1 cellular context compared by ENCODE assay signal in the genomic region with DNA sequence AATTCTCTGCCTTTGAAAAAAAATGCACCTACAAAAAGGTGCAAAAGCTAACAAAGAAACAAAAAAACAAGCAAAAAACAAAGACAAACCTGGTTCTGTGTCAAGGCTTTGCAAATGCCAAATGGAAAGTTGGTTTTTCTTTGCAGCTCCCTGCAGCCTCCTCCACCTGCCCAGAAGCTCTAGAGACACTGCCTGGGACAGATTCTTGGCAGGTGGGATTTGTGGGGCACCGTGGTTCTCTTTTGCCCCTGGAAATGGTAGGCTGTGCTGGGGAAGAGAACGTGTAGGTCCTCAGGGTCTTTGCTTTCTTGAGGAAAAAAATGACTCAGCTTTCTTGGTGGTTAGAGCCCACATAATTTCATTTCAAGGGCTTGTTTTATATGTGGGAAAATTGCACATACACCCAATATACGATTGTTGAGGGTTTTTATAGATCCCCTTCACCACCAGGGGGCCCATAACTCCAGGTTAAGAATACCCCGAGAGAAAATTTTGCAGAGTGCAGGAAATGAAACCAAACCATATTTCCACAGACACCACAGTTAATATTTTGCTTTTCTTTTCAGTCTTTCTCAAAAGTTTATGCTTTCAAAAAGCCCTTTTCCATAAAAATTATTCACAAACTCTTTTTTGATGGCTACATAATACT.
TF ChIP-seq lines count a peak whose summit lies in the region.

No MANE protein-coding gene starts in this region.

TF ChIP-seq in WTC11, 78 proteins besides CTCF, POLR2A, EP300 and RAD21 (continued from another document):
- TF ChIP-seq, protein P1, sequence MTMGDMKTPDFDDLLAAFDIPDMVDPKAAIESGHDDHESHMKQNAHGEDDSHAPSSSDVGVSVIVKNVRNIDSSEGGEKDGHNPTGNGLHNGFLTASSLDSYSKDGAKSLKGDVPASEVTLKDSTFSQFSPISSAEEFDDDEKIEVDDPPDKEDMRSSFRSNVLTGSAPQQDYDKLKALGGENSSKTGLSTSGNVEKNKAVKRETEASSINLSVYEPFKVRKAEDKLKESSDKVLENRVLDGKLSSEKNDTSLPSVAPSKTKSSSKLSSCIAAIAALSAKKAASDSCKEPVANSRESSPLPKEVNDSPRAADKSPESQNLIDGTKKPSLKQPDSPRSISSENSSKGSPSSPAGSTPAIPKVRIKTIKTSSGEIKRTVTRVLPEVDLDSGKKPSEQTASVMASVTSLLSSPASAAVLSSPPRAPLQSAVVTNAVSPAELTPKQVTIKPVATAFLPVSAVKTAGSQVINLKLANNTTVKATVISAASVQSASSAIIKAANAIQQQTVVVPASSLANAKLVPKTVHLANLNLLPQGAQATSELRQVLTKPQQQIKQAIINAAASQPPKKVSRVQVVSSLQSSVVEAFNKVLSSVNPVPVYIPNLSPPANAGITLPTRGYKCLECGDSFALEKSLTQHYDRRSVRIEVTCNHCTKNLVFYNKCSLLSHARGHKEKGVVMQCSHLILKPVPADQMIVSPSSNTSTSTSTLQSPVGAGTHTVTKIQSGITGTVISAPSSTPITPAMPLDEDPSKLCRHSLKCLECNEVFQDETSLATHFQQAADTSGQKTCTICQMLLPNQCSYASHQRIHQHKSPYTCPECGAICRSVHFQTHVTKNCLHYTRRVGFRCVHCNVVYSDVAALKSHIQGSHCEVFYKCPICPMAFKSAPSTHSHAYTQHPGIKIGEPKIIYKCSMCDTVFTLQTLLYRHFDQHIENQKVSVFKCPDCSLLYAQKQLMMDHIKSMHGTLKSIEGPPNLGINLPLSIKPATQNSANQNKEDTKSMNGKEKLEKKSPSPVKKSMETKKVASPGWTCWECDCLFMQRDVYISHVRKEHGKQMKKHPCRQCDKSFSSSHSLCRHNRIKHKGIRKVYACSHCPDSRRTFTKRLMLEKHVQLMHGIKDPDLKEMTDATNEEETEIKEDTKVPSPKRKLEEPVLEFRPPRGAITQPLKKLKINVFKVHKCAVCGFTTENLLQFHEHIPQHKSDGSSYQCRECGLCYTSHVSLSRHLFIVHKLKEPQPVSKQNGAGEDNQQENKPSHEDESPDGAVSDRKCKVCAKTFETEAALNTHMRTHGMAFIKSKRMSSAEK (CRISPR knock-in tag; IDR thresholded peaks at IDR 0.05; ENCODE audit: borderline replicate concordance) = no peak
- TF ChIP-seq ZNF138 (CRISPR knock-in tag; conservative IDR thresholded peaks at IDR 0.05) = no peak
- TF ChIP-seq, protein P2, sequence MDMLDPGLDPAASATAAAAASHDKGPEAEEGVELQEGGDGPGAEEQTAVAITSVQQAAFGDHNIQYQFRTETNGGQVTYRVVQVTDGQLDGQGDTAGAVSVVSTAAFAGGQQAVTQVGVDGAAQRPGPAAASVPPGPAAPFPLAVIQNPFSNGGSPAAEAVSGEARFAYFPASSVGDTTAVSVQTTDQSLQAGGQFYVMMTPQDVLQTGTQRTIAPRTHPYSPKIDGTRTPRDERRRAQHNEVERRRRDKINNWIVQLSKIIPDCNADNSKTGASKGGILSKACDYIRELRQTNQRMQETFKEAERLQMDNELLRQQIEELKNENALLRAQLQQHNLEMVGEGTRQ (CRISPR knock-in tag; IDR thresholded peaks at IDR 0.05) = no peak
- TF ChIP-seq ZNF232 (CRISPR knock-in tag; IDR thresholded peaks at IDR 0.05) = no peak
- no peak for TF ChIP-seq MYBL2 (CRISPR knock-in tag; IDR thresholded peaks at IDR 0.05)
- TF ChIP-seq, protein P3, sequence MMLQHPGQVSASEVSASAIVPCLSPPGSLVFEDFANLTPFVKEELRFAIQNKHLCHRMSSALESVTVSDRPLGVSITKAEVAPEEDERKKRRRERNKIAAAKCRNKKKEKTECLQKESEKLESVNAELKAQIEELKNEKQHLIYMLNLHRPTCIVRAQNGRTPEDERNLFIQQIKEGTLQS (CRISPR knock-in tag; conservative IDR thresholded peaks at IDR 0.05) = no peak
- TF ChIP-seq OVOL2 (CRISPR knock-in tag; IDR thresholded peaks at IDR 0.05; ENCODE audit: borderline replicate concordance) = no peak
- TF ChIP-seq, protein P4, sequence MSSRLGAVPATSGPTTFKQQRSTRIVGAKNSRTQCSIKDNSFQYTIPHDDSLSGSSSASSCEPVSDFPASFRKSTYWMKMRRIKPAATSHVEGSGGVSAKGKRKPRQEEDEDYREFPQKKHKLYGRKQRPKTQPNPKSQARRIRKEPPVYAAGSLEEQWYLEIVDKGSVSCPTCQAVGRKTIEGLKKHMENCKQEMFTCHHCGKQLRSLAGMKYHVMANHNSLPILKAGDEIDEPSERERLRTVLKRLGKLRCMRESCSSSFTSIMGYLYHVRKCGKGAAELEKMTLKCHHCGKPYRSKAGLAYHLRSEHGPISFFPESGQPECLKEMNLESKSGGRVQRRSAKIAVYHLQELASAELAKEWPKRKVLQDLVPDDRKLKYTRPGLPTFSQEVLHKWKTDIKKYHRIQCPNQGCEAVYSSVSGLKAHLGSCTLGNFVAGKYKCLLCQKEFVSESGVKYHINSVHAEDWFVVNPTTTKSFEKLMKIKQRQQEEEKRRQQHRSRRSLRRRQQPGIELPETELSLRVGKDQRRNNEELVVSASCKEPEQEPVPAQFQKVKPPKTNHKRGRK (CRISPR knock-in tag; IDR thresholded peaks at IDR 0.05; ENCODE audit: borderline replicate concordance) = no peak
- TF ChIP-seq, protein P5, sequence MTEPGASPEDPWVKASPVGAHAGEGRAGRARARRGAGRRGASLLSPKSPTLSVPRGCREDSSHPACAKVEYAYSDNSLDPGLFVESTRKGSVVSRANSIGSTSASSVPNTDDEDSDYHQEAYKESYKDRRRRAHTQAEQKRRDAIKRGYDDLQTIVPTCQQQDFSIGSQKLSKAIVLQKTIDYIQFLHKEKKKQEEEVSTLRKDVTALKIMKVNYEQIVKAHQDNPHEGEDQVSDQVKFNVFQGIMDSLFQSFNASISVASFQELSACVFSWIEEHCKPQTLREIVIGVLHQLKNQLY (CRISPR knock-in tag; IDR thresholded peaks at IDR 0.05) = no peak
